23 cellular contexts compared by ENCODE assay signal in the genomic region with DNA sequence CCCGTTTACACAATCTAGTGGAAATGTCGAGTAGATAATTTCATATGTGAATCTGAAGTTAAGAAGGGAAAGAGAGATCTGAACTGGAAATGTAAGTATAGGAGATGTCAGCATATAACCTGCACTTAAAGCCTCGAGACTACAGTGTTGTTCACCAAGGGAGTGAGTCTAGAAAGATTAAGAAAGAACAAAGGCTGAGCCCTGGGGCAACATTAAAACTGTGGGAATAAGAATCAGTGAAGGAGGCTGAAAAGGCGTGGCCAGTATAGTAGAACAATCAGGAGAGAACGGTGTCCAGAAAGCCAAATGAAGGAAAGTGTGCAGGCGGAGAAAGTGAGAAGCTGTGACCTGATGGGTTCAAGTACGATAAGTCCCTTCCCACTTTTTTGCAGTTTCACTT.
"Had no signal": no experiment of that assay in that cellular context is flagged by ENCODE, and none has a peak within 500 bp of the region (broad histone marks: within the 10 kb centered on the region; RNA-seq: fewer than 3 reads in every experiment).

No MANE protein-coding gene starts in this region.

- H3K4me1 ChIP-seq: left ventricle myocardium inferior, right atrium auricular region, right lobe of liver, stomach, testis, thyroid gland, transverse colon, upper lobe of left lung, vagina had no signal

- FAIRE-seq: islet of Langerhans had no signal

- ATAC-seq: mucosa of descending colon; naive thymus-derived CD4-positive, alpha-beta T cell; natural killer cell treated with Interleukin-12 subunit alpha and Interleukin-12 subunit beta and Interleukin-15 and Interleukin-18, amount 100 ng/mL, for 72 hours; right lobe of liver; stimulated activated naive B cell treated with anti-CD40 and anti-IgM and Interleukin-4, amounts not matched to agents 10 μg/mL and 1 μg/mL and 100 μg/mL, for 72 hours; stimulated activated naive CD8-positive, alpha-beta T cell treated with anti-CD3 and anti-CD28 coated beads, Interleukin-15, Interleukin-2, amounts not matched to agents 100 U/mL and 50 U/mL, for 24 hours had no signal

- H3K9me3 ChIP-seq: ovary, testis, thyroid gland, transverse colon, vagina had no signal

- H3K4me3 ChIP-seq: left ventricle myocardium inferior, lung, mucosa of descending colon, ovary, right atrium auricular region, right lobe of liver, smooth muscle cell, stomach, testis, thyroid gland, transverse colon, upper lobe of left lung, vagina had no signal

- DNase-seq: hypothalamus; immature natural killer cell; left ventricle myocardium inferior; midbrain; mucosa of descending colon; naive thymus-derived CD4-positive, alpha-beta T cell; ovary; right lobe of liver; stimulated activated CD4-positive, alpha-beta T cell treated with anti-CD3 and anti-CD28 coated beads, Interleukin-1b, Interleukin-23, amount 100 ng/mL, for 48 hours; stimulated activated CD4-positive, alpha-beta T cell treated with anti-CD3 and anti-CD28 coated beads, Interleukin-2, amount 100 ng/mL, for 48 hours; stimulated activated naive B cell treated with anti-CD40 and anti-IgM and Interleukin-4, amounts not matched to agents 10 μg/mL and 1 μg/mL and 100 μg/mL, for 72 hours; stimulated activated naive CD8-positive, alpha-beta T cell treated with anti-CD3 and anti-CD28 coated beads, Interleukin-15, Interleukin-2, amounts not matched to agents 100 U/mL and 50 U/mL, for 24 hours; stomach; testis; thyroid gland; transverse colon had no signal

- H3K36me3 ChIP-seq: left ventricle myocardium inferior, ovary, right atrium auricular region, right lobe of liver, stomach, thyroid gland, transverse colon, upper lobe of left lung, vagina had no signal

- H3K27ac ChIP-seq: left ventricle myocardium inferior, ovary, right atrium auricular region, right lobe of liver, stomach, testis, thyroid gland, transverse colon, upper lobe of left lung, vagina had no signal

- H3K27me3 ChIP-seq: ovary, right atrium auricular region, right lobe of liver, stomach, testis, thyroid gland, transverse colon, upper lobe of left lung, vagina had no signal
